ENCODE assay signal across 23 cellular contexts in genomic region chr7:4124904-4125477, GRCh38.
DNase-seq lines count a peak whose midpoint lies in the region; ATAC-seq, FAIRE-seq and TF ChIP-seq lines count a peak whose summit lies in the region.
"Had no signal": no experiment of that assay in that cellular context is flagged by ENCODE, and none has a peak within 500 bp of the region (broad histone marks: within the 10 kb centered on the region; RNA-seq: fewer than 3 reads in every experiment).

No MANE protein-coding gene starts in this region.

- WGBS in HepG2 (ENCODE audit: low lambda C conversion rate): 59% methylated on average over 2 of the region's 2 CpGs
- 72% methylated on average over 2 of the region's 2 CpGs for WGBS in right lobe of liver (ENCODE audit: insufficient coverage, low coverage, low lambda C conversion rate, missing lambda C conversion rate)
- 55 to 100% methylated on average over 2 of the region's 2 CpGs for WGBS in IMR-90 (ENCODE audit: extremely low coverage in 2 of 2, insufficient read length in 1 of 2), 2 experiments

- H3K27ac Mint-ChIP-seq in endothelial cell (ENCODE audit: unreplicated experiment): peak overlapping the region; percentile 10
- no peak overlapping the region for H3K27ac Mint-ChIP-seq in activated naive CD4-positive, alpha-beta T cell treated with anti-CD3 and anti-CD28 coated beads, Interleukin-2, amount 10 ng/mL, durations not matched to agents 7 days and 5 days
- H3K27ac Mint-ChIP-seq: CD8-positive, alpha-beta memory T cell; IgD-negative memory B cell had no signal

- no peak overlapping the region for H4K91ac ChIP-seq in IMR-90 (ENCODE audit: insufficient read depth, low read depth, low read length)

- H4K5ac ChIP-seq in IMR-90 (ENCODE audit: low read depth, low read length): no peak overlapping the region

- no peak for TF ChIP-seq CTCF in HepG2 (CRISPR knock-in tag; IDR thresholded peaks at IDR 0.05)
- no peak for TF ChIP-seq CTCF in right lobe of liver (IDR thresholded peaks at IDR 0.05)
- TF ChIP-seq CTCF in IMR-90 (conservative IDR thresholded peaks at IDR 0.05; ENCODE audit: low read depth, low read length): no peak
- TF ChIP-seq CTCF in endothelial cell (IDR thresholded peaks at IDR 0.05; ENCODE audit: unreplicated experiment): no peak
- TF ChIP-seq CTCF in tibial artery (IDR thresholded peaks at IDR 0.05): no peak

- H2BK20ac ChIP-seq in IMR-90 (ENCODE audit: low read depth, low read length): no peak overlapping the region

- H3K4ac ChIP-seq in IMR-90 (ENCODE audit: low read depth, low read length): no peak overlapping the region

- H3K23ac ChIP-seq in IMR-90 (ENCODE audit: low read depth, low read length): no peak overlapping the region

- H3K9ac ChIP-seq in HepG2 (ENCODE audit: insufficient read depth, low read depth, low read length) (no peak overlapping the region), IMR-90 (ENCODE audit: low read depth, low read length) (no peak overlapping the region)

- H3K4me2 ChIP-seq in HepG2 (ENCODE audit: low read depth, low read length) (no peak overlapping the region), IMR-90 (ENCODE audit: low read depth, low read length) (no peak overlapping the region)
- H3K4me2 ChIP-seq: A549 had no signal

- H2BK120ac ChIP-seq in IMR-90 (ENCODE audit: low read depth, low read length): no peak overlapping the region

- H2AK5ac ChIP-seq in IMR-90 (ENCODE audit: low read depth, low read length): no peak overlapping the region

- TF ChIP-seq RAD21 in HepG2 (CRISPR knock-in tag; IDR thresholded peaks at IDR 0.05) (no peak), IMR-90 (IDR thresholded peaks at IDR 0.05; ENCODE audit: low read length) (no peak)

- in situ Hi-C loops in HepG2 (cut with HindIII; ENCODE audit: extremely low pct_ligation_motif_present, low pct_unique_long_range_greater_than_20kb) (no loop called here), IMR-90 (cut with MboI; ENCODE audit: low sequenced_read_pairs) (no loop called here)

- peak overlapping the region; percentile 42 for H2BK5ac ChIP-seq in IMR-90 (ENCODE audit: low read depth, low read length, poor library complexity, severe bottlenecking)

- H3K36me3 ChIP-seq in HepG2 (replicated peaks in 1 of 2; ENCODE audit: control insufficient read depth in 1 of 2, insufficient read depth in 2 of 2, low read length in 2 of 2) (no peaks in the 10 kb centered on the region), right lobe of liver (no peaks in the 10 kb centered on the region), IMR-90 (ENCODE audit: control insufficient read depth, insufficient read depth, low read length) (no peaks in the 10 kb centered on the region), tibial artery (peaks cover 0 to 17% (median 7%) of the 10 kb centered on the region in 3 donors)

- no peaks in the 10 kb centered on the region for H3K27me3 ChIP-seq in HepG2 (ENCODE audit: control insufficient read depth in 1 of 2, insufficient read depth in 2 of 2, low read length in 2 of 2)
- no peaks in the 10 kb centered on the region for H3K27me3 ChIP-seq in right lobe of liver
- H3K27me3 ChIP-seq in IMR-90 (ENCODE audit: control insufficient read depth, insufficient read depth, low read length): no peaks in the 10 kb centered on the region
- no peaks in the 10 kb centered on the region for H3K27me3 ChIP-seq in tibial artery

- ATAC-seq in HepG2: no peak
- ATAC-seq in right lobe of liver: no peak
- ATAC-seq in IMR-90 (ENCODE audit: low read depth): no peak
- ATAC-seq: A549, GM12878 had no signal

- H3K56ac ChIP-seq in IMR-90 (ENCODE audit: extremely low read depth, insufficient read depth, low read length): no peak overlapping the region

- H2AK9ac ChIP-seq in IMR-90 (replicated peaks; ENCODE audit: low read depth, low read length, poor library complexity): no peak overlapping the region

- no peak overlapping the region for H2BK15ac ChIP-seq in IMR-90 (ENCODE audit: low read depth, low read length)

- no peak overlapping the region for H3K14ac ChIP-seq in IMR-90 (replicated peaks; ENCODE audit: low read depth, low read length)

- CTCF ChIA-PET in HepG2 (lab: Yijun Ruan, JAX; ENCODE audit: low intra/inter-chr PET ratio, low total read pairs) (no interaction called here), IMR-90 (lab: Yijun Ruan, JAX) (no interaction called here)
- CTCF ChIA-PET in activated naive CD4-positive, alpha-beta T cell treated with anti-CD3 and anti-CD28 coated beads, Interleukin-2, amount 10 ng/mL, durations not matched to agents 7 days and 5 days (lab: Charles Lee): no interaction called here

- no peaks in the 10 kb centered on the region for H4K20me1 ChIP-seq in HepG2 (ENCODE audit: insufficient read depth, low read length)
- H4K20me1 ChIP-seq in IMR-90 (ENCODE audit: insufficient read depth, low read length): no peaks in the 10 kb centered on the region

- H3K4me3 ChIP-seq in HepG2 (replicated peaks in 1 of 3; ENCODE audit: insufficient read depth in 1 of 3, low read depth in 2 of 3, low read length in 3 of 3) (no peak overlapping the region), right lobe of liver (no peak overlapping the region), IMR-90 (ENCODE audit: insufficient read depth, low read depth, low read length) (no peak overlapping the region), tibial artery (no peak overlapping the region)
- H3K4me3 ChIP-seq: A549, GM12878 had no signal

- no peak for TF ChIP-seq POLR2A in HepG2 (IDR thresholded peaks at IDR 0.05; ENCODE audit: insufficient read depth in 1 of 2, low read depth in 2 of 2, low read length in 2 of 2)
- no peak for TF ChIP-seq POLR2A in right lobe of liver (IDR thresholded peaks at IDR 0.05)
- TF ChIP-seq POLR2A in IMR-90 (IDR thresholded peaks at IDR 0.05; ENCODE audit: low read depth, low read length): no peak

- peaks cover 12% of the 10 kb centered on the region for H3K27me3 Mint-ChIP-seq in endothelial cell (ENCODE audit: unreplicated experiment)
- H3K27me3 Mint-ChIP-seq in activated naive CD4-positive, alpha-beta T cell treated with anti-CD3 and anti-CD28 coated beads, Interleukin-2, amount 10 ng/mL, durations not matched to agents 7 days and 5 days: peaks cover 12% of the 10 kb centered on the region
- H3K27me3 Mint-ChIP-seq: CD4-positive, CD25-positive, alpha-beta regulatory T cell had no signal

- TF ChIP-seq EP300 in HepG2 (IDR thresholded peaks at IDR 0.05; ENCODE audit: low read depth in 2 of 2, low read length in 2 of 2) (no peak), HepG2 (CRISPR knock-in tag; IDR thresholded peaks at IDR 0.05; ENCODE audit: borderline replicate concordance) (no peak)

- H3K27ac ChIP-seq in HepG2 (ENCODE audit: extremely low read length, insufficient read depth, low read length): no peak overlapping the region
- no peak overlapping the region for H3K27ac ChIP-seq in right lobe of liver
- no peak overlapping the region for H3K27ac ChIP-seq in IMR-90 (ENCODE audit: insufficient read depth, low read length)
- no peak overlapping the region for H3K27ac ChIP-seq in tibial artery
- H3K27ac ChIP-seq: 22Rv1, A549 had no signal

- H3K4me3 Mint-ChIP-seq in endothelial cell (ENCODE audit: unreplicated experiment): peak overlapping the region; percentile 0
- no peak overlapping the region for H3K4me3 Mint-ChIP-seq in activated naive CD4-positive, alpha-beta T cell treated with anti-CD3 and anti-CD28 coated beads, Interleukin-2, amount 10 ng/mL, durations not matched to agents 7 days and 5 days
- H3K4me3 Mint-ChIP-seq: CD4-positive, CD25-positive, alpha-beta regulatory T cell; CD8-positive, alpha-beta memory T cell; IgD-negative memory B cell had no signal

- no peak overlapping the region for H4K8ac ChIP-seq in IMR-90 (ENCODE audit: low read depth in 2 of 2, low read length in 2 of 2)

- no peak for DNase-seq in HepG2 (ENCODE audit: low spot score)
- DNase-seq in right lobe of liver: no peak
- no peak for DNase-seq in IMR-90
- DNase-seq in endothelial cell (ENCODE audit: low spot score): no peak
- DNase-seq in urothelium cell line (ENCODE audit: low spot score): no peak
- DNase-seq in activated naive CD4-positive, alpha-beta T cell treated with anti-CD3 and anti-CD28 coated beads, Interleukin-2, amount 10 ng/mL, durations not matched to agents 7 days and 5 days: no peak
- no peak for DNase-seq in posterior cingulate gyrus
- DNase-seq in tibial artery: no peak
- DNase-seq: AML-193; CD4-positive, CD25-positive, alpha-beta regulatory T cell; CD8-positive, alpha-beta memory T cell; COR-L47; DMS 273 treated with DMSO at 0.1 percent for 48 hours; DMS53; DND-41; EL; HCEC 1CT; KBM-7 had no signal

- BruUV-seq in HepG2 (replicated peaks; lab: Mats Ljungman, UMichigan) (no TSS peak), IMR-90 (replicated peaks; lab: Mats Ljungman, UMichigan) (no TSS peak)

- no peaks in the 10 kb centered on the region for H3K9me1 ChIP-seq in IMR-90 (ENCODE audit: insufficient read depth, low read length)

- H3K4me1 ChIP-seq in HepG2 (ENCODE audit: insufficient read depth, low read length) (no peaks in the 10 kb centered on the region), right lobe of liver (no peaks in the 10 kb centered on the region), IMR-90 (ENCODE audit: control insufficient read depth, insufficient read depth, low read length) (no peaks in the 10 kb centered on the region), tibial artery (peaks cover 0 to 4% (median 0%) of the 10 kb centered on the region in 4 donors)
- H3K4me1 ChIP-seq: A549 had no signal

- FAIRE-seq in HepG2 (lab: Jason Lieb, UNC): no peak
- peak; percentile 99 for FAIRE-seq in urothelium cell line (lab: Jason Lieb, UNC)
- FAIRE-seq: A549, GM12878, H54 had no signal

- intact Hi-C loops in HepG2 (cut with micrococcal nuclease; ENCODE audit: unreplicated experiment) (no loop called here), right lobe of liver (cut with DNase I) (no loop called here), IMR-90 (cut with micrococcal nuclease) (no loop called here), posterior cingulate gyrus (cut with DNase I) (no loop called here), tibial artery (cut with DNase I; ENCODE audit: low total_unique reads) (no loop called here)

- POLR2A ChIA-PET in HepG2 (lab: Yijun Ruan, JAX) (no interaction called here), IMR-90 (lab: Charles Lee; ENCODE audit: unreplicated experiment) (no interaction called here)

- H3K9me3 ChIP-seq in HepG2 (ENCODE audit: low read length): peaks cover 21% of the 10 kb centered on the region
- H3K9me3 ChIP-seq in right lobe of liver: no peaks in the 10 kb centered on the region
- H3K9me3 ChIP-seq in IMR-90 (ENCODE audit: control insufficient read depth, insufficient read depth, low read length): peaks cover 16% of the 10 kb centered on the region
- no peaks in the 10 kb centered on the region for H3K9me3 ChIP-seq in tibial artery

- peaks cover 18% of the 10 kb centered on the region for H3K9me3 Mint-ChIP-seq in endothelial cell (ENCODE audit: unreplicated experiment)
- H3K9me3 Mint-ChIP-seq in activated naive CD4-positive, alpha-beta T cell treated with anti-CD3 and anti-CD28 coated beads, Interleukin-2, amount 10 ng/mL, durations not matched to agents 7 days and 5 days: peaks cover 7% of the 10 kb centered on the region

- H3K36me3 Mint-ChIP-seq in endothelial cell (ENCODE audit: low read depth, unreplicated experiment): peaks cover 17% of the 10 kb centered on the region
- H3K36me3 Mint-ChIP-seq in activated naive CD4-positive, alpha-beta T cell treated with anti-CD3 and anti-CD28 coated beads, Interleukin-2, amount 10 ng/mL, durations not matched to agents 7 days and 5 days: no peaks in the 10 kb centered on the region
- H3K36me3 Mint-ChIP-seq: CD4-positive, CD25-positive, alpha-beta regulatory T cell; CD8-positive, alpha-beta memory T cell had no signal

- H3K4me1 Mint-ChIP-seq in endothelial cell (ENCODE audit: unreplicated experiment): peaks cover 19% of the 10 kb centered on the region
- H3K4me1 Mint-ChIP-seq in activated naive CD4-positive, alpha-beta T cell treated with anti-CD3 and anti-CD28 coated beads, Interleukin-2, amount 10 ng/mL, durations not matched to agents 7 days and 5 days: no peaks in the 10 kb centered on the region
- H3K4me1 Mint-ChIP-seq: CD4-positive, CD25-positive, alpha-beta regulatory T cell; CD8-positive, alpha-beta memory T cell; IgD-negative memory B cell had no signal

- H3K79me1 ChIP-seq in IMR-90 (ENCODE audit: low read depth in 1 of 2, low read length in 2 of 2): no peaks in the 10 kb centered on the region

- H3K79me2 ChIP-seq in HepG2 (ENCODE audit: insufficient read depth, low read length): no peaks in the 10 kb centered on the region

- no peak overlapping the region for H3K18ac ChIP-seq in IMR-90 (ENCODE audit: low read depth, low read length)

- H2AFZ ChIP-seq in HepG2 (ENCODE audit: low read length): no peak overlapping the region
- no peak overlapping the region for H2AFZ ChIP-seq in IMR-90 (replicated peaks; ENCODE audit: low read length, poor library complexity)

- dilution Hi-C loops in IMR-90 (cut with HindIII; ENCODE audit: low sequenced_read_pairs, unreplicated experiment): no loop called here
